ENCODE assay signal across 8 cellular contexts in the genomic region with DNA sequence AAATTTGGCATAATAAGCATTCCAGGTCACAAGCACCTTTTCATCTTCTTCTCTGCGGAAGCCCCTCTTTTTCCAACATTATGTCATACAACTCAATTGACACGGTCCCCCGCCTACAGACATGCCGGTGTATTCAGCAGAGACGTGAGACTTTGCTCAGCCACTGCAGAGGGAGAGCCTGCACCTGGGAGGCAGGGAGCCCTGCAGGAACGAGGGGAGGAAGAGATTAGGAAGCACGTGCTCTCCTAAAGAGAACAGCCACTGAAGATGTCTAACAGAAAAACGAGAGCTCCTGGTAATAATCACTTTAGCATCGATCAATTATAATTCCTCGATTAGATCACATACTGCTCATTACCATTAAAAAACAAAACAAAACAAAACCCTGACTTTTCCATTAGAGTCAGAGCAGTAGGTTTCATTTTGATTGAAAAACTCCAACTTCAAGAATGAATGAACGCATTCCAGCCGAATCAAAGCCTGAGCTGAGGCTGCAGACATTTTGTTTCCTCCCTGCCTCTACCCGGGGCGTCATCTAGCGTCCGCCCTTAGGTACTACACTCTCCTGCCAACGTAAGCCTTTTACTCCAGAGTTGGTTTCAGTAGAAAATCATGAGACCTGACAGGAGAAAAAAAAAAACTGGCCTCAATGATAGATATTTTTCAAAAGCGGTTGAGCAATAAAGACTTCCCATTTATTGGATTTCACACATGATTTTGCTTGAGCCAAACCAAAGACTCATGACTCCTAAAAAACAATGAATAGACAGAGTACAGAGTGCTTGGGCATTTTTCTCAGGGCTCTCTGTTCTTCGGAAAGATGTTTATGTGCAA.
A peak's percentile ranks its signal among the peaks of the same experiment; 100 is the strongest.
DNase-seq lines count a peak whose midpoint lies in the region; ATAC-seq, FAIRE-seq and TF ChIP-seq lines count a peak whose summit lies in the region.

No MANE protein-coding gene starts in this region.

- H3K4me1 Mint-ChIP-seq in naive thymus-derived CD8-positive, alpha-beta T cell, result peaks cover 13 to 19% (median 16%) of the 10 kb centered on the region in 4 donors

- DNase-seq in GM18507 (ENCODE audit: extremely low spot score, insufficient read length, low read depth) (peak; percentile 58), HuH-7.5 (ENCODE audit: low spot score) (peak; percentile 50), OCI-M2 (lab: John Stamatoyannopoulos, UW; ENCODE audit: unreplicated experiment) (peak; percentile 2), activated T-cell treated with anti-CD3 and anti-CD28 coated beads for 4 hours (peak; percentile 72), erythroblast (lab: John Stamatoyannopoulos, UW) (peak; percentile 78 to 83)
- peak; percentile 65 to 85 (median 78) for DNase-seq in naive thymus-derived CD8-positive, alpha-beta T cell
- DNase-seq in stimulated activated CD8-positive, alpha-beta memory T cell treated with anti-CD3 and anti-CD28 coated beads, Interleukin-7, amount 100 ng/mL, for 4 hours (ENCODE audit: low read depth in 2 of 2), result peak; percentile 52 to 62

- POLR2A ChIA-PET in naive thymus-derived CD8-positive, alpha-beta T cell (lab: Charles Lee), result interaction anchor here (1.3 to 4.9 kb wide), 5 partner anchors 175 to 342 kb away, joined by 3 to 39 read pairs (median 12); partner anchors contain the start of gene UBL3

- H3K9me3 Mint-ChIP-seq in naive thymus-derived CD8-positive, alpha-beta T cell, result no peaks in the 10 kb centered on the region

- no peaks in the 10 kb centered on the region for H3K27me3 Mint-ChIP-seq in naive thymus-derived CD8-positive, alpha-beta T cell

- H3K4me3 Mint-ChIP-seq in naive thymus-derived CD8-positive, alpha-beta T cell, result peak overlapping the region; percentile 60 to 91 (median 78)

- H3K36me3 Mint-ChIP-seq in naive thymus-derived CD8-positive, alpha-beta T cell, result no peaks in the 10 kb centered on the region

- TF ChIP-seq POLR2A in erythroblast (IDR thresholded peaks at IDR 0.05; ENCODE audit: low read length), result no peak

- peak; percentile 54 to 64 for ATAC-seq in naive thymus-derived CD8-positive, alpha-beta T cell

- FAIRE-seq in A204.1 (lab: Jason Lieb, UNC) (peak; percentile 97), GM18507 (lab: Jason Lieb, UNC) (peak; percentile 90)

- peak overlapping the region in 5 of 10 donors; percentile 9 to 86 (median 71) for H3K27ac Mint-ChIP-seq in naive thymus-derived CD8-positive, alpha-beta T cell

Comparison
In these comparisons a context has a peak if more than half of its experiments do, and no peak if none do; other contexts are left out.
1. Peak in every context shown above with its lines: DNase-seq and ATAC-seq.
2. DNase-seq: peak in every context shown above with its lines; median percentile 80 in erythroblast; 78 in naive thymus-derived CD8-positive, alpha-beta T cell; 72 in activated T-cell treated with anti-CD3 and anti-CD28 coated beads for 4 hours; 58 in GM18507; 57 in stimulated activated CD8-positive, alpha-beta memory T cell treated with anti-CD3 and anti-CD28 coated beads, Interleukin-7, amount 100 ng/mL, for 4 hours; 50 in HuH-7.5; 2 in OCI-M2.